1 cellular context compared by ENCODE assay signal in the genomic region with DNA sequence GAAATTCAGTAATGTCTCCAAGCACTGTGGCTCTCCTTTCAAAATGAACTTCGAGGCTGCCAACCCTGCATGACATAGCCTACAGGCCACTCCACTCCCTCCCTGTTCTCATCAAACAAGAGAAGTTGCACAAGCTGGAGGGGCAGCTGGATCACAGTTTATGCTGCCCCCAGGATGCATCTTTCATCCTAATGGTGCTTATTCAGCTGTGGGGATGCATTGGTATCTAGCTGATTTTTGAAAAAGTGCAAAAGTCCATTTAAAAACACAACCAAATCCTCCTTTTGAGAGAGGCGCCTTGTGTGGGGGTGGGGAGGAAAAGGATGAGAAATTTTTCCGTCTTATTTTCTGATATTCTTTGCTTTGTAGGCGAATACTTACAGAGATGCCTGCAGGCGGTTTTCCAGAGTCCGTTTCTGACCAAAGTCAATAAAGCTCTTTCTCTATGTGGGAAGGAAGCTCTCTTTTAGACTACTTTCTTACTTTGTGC.
TF ChIP-seq lines count a peak whose summit lies in the region.

No MANE protein-coding gene starts in this region.

TF ChIP-seq in GM23338, 12 proteins besides CTCF, POLR2A, EP300 and RAD21 (continued from another document):
- TF ChIP-seq, protein P1, sequence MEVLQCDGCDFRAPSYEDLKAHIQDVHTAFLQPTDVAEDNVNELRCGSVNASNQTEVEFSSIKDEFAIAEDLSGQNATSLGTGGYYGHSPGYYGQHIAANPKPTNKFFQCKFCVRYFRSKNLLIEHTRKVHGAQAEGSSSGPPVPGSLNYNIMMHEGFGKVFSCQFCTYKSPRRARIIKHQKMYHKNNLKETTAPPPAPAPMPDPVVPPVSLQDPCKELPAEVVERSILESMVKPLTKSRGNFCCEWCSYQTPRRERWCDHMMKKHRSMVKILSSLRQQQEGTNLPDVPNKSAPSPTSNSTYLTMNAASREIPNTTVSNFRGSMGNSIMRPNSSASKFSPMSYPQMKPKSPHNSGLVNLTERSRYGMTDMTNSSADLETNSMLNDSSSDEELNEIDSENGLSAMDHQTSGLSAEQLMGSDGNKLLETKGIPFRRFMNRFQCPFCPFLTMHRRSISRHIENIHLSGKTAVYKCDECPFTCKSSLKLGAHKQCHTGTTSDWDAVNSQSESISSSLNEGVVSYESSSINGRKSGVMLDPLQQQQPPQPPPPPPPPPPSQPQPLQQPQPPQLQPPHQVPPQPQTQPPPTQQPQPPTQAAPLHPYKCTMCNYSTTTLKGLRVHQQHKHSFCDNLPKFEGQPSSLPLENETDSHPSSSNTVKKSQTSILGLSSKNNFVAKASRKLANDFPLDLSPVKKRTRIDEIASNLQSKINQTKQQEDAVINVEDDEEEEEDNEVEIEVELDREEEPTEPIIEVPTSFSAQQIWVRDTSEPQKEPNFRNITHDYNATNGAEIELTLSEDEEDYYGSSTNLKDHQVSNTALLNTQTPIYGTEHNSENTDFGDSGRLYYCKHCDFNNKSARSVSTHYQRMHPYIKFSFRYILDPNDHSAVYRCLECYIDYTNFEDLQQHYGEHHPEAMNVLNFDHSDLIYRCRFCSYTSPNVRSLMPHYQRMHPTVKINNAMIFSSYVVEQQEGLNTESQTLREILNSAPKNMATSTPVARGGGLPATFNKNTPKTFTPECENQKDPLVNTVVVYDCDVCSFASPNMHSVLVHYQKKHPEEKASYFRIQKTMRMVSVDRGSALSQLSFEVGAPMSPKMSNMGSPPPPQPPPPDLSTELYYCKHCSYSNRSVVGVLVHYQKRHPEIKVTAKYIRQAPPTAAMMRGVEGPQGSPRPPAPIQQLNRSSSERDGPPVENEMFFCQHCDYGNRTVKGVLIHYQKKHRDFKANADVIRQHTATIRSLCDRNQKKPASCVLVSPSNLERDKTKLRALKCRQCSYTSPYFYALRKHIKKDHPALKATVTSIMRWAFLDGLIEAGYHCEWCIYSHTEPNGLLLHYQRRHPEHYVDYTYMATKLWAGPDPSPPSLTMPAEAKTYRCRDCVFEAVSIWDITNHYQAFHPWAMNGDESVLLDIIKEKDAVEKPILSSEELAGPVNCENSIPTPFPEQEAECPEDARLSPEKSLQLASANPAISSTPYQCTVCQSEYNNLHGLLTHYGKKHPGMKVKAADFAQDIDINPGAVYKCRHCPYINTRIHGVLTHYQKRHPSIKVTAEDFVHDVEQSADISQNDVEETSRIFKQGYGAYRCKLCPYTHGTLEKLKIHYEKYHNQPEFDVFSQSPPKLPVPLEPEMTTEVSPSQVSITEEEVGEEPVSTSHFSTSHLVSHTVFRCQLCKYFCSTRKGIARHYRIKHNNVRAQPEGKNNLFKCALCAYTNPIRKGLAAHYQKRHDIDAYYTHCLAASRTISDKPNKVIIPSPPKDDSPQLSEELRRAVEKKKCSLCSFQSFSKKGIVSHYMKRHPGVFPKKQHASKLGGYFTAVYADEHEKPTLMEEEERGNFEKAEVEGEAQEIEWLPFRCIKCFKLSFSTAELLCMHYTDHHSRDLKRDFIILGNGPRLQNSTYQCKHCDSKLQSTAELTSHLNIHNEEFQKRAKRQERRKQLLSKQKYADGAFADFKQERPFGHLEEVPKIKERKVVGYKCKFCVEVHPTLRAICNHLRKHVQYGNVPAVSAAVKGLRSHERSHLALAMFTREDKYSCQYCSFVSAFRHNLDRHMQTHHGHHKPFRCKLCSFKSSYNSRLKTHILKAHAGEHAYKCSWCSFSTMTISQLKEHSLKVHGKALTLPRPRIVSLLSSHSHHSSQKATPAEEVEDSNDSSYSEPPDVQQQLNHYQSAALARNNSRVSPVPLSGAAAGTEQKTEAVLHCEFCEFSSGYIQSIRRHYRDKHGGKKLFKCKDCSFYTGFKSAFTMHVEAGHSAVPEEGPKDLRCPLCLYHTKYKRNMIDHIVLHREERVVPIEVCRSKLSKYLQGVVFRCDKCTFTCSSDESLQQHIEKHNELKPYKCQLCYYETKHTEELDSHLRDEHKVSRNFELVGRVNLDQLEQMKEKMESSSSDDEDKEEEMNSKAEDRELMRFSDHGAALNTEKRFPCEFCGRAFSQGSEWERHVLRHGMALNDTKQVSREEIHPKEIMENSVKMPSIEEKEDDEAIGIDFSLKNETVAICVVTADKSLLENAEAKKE (CRISPR knock-in tag; IDR thresholded peaks at IDR 0.05): no peak
- TF ChIP-seq EZH2 (IDR thresholded peaks at IDR 0.05; ENCODE audit: low read depth, unreplicated experiment) (no peak), JUNB (IDR thresholded peaks at IDR 0.05; ENCODE audit: unreplicated experiment) (no peak), ZNF331 (CRISPR knock-in tag; IDR thresholded peaks at IDR 0.05; ENCODE audit: low read depth) (no peak), NANOG (IDR thresholded peaks at IDR 0.05; ENCODE audit: borderline replicate concordance) (no peak)
TF ChIP-seq in GM23338: peak in this region for 0.
